In genomic region chr19:57803265-57803593, GRCh38 we compare ENCODE assay signal across 9 cellular contexts. TPM values are rescaled to one million over a fixed set of nuclear protein-coding genes. Genes with fewer than 3 reads are reported as not detected.
DNase-seq lines count a peak whose midpoint lies in the region; ATAC-seq, FAIRE-seq and TF ChIP-seq lines count a peak whose summit lies in the region.
"Had no signal": no experiment of that assay in that cellular context is flagged by ENCODE, and none has a peak within 500 bp of the region (broad histone marks: within the 10 kb centered on the region; RNA-seq: fewer than 3 reads in every experiment).

No MANE protein-coding gene starts in this region.

- H3K9me3 ChIP-seq in BLaER1 (no peaks in the 10 kb centered on the region), esophagus squamous epithelium (no peaks in the 10 kb centered on the region), neural progenitor cell (ENCODE audit: low read depth) (no peaks in the 10 kb centered on the region)

- ATAC-seq in esophagus mucosa: no peak

- H3K79me2 ChIP-seq in neural progenitor cell (ENCODE audit: low read depth): peaks cover 51% of the 10 kb centered on the region

- intact Hi-C loops in esophagus squamous epithelium (cut with DNase I): no loop called here

- H3K27ac Mint-ChIP-seq in neural progenitor cell: peak overlapping the region; percentile 93
- H3K27ac Mint-ChIP-seq: activated CD4-positive, alpha-beta memory T cell treated with anti-CD3 and anti-CD28 coated beads for 36 hours had no signal

- no peak for TF ChIP-seq POLR2A in esophagus squamous epithelium (IDR thresholded peaks at IDR 0.05)

- DNase-seq in RCC 7860 (ENCODE audit: low spot score) (no peak), esophagus squamous epithelium (lab: John Stamatoyannopoulos, UW) (no peak), neural progenitor cell (ENCODE audit: low spot score) (no peak), COR-L47 (lab: John Stamatoyannopoulos, UW) (no peak)
- DNase-seq in activated effector memory CD4-positive, alpha-beta T cell treated with anti-CD3 and anti-CD28 coated beads, Interleukin-2, amount 50 U/mL, for 16 hours: no peak
- DNase-seq in stimulated activated CD4-positive, alpha-beta T cell treated with anti-CD3 and anti-CD28 coated beads, Interleukin-2, amount 100 ng/mL, for 24 hours: no peak
- DNase-seq: activated CD4-positive, alpha-beta memory T cell treated with anti-CD3 and anti-CD28 coated beads for 36 hours had no signal

- peak overlapping the region; percentile 73 for H3K4me2 ChIP-seq in BLaER1
- peak overlapping the region; percentile 89 for H3K4me2 ChIP-seq in neural progenitor cell

- H3F3A ChIP-seq in neural progenitor cell (ENCODE audit: low read depth): peaks cover 58% of the 10 kb centered on the region

- H3K27ac ChIP-seq in BLaER1 (peak overlapping the region; percentile 62; the same call in 1 of the 2 replicates), esophagus squamous epithelium (peak overlapping the region in 3 of 4 donors; percentile 87 to 91 (median 89)), neural progenitor cell (peak overlapping the region; percentile 94)

- WGBS in esophagus squamous epithelium, 2 donors: 11 to 12% methylated on average over 6 of the region's 6 CpGs

- H4K20me1 ChIP-seq in BLaER1 (peaks cover 71% of the 10 kb centered on the region), neural progenitor cell (ENCODE audit: low read depth) (no peaks in the 10 kb centered on the region)

- peak overlapping the region; percentile 60 for H2AFZ ChIP-seq in neural progenitor cell (replicated peaks)

- H3K4me1 ChIP-seq in BLaER1 (peaks cover 15% of the 10 kb centered on the region), esophagus squamous epithelium (peaks cover 17 to 84% (median 46%) of the 10 kb centered on the region in 3 donors), neural progenitor cell (peaks cover 55% of the 10 kb centered on the region)

- H3K9me3 Mint-ChIP-seq in neural progenitor cell: peaks cover 4% of the 10 kb centered on the region
- H3K9me3 Mint-ChIP-seq: activated CD4-positive, alpha-beta memory T cell treated with anti-CD3 and anti-CD28 coated beads for 36 hours had no signal

- H3K27me3 ChIP-seq in BLaER1: no peaks in the 10 kb centered on the region
- H3K27me3 ChIP-seq in esophagus squamous epithelium: no peaks in the 10 kb centered on the region
- H3K27me3 ChIP-seq in neural progenitor cell: no peaks in the 10 kb centered on the region

- H3K27me3 Mint-ChIP-seq in neural progenitor cell (ENCODE audit: insufficient read depth, low read depth): peaks cover 12% of the 10 kb centered on the region
- H3K27me3 Mint-ChIP-seq: activated CD4-positive, alpha-beta memory T cell treated with anti-CD3 and anti-CD28 coated beads for 36 hours had no signal

- H3K9ac ChIP-seq in BLaER1 (peak overlapping the region; percentile 67), neural progenitor cell (peak overlapping the region; percentile 40)

- H3K4me3 ChIP-seq in BLaER1: peak overlapping the region; percentile 55
- H3K4me3 ChIP-seq in esophagus squamous epithelium: peak overlapping the region; percentile 33 to 67 (median 56)
- H3K4me3 ChIP-seq in neural progenitor cell: peak overlapping the region; percentile 56

- peak overlapping the region; percentile 88 for H3K4me3 Mint-ChIP-seq in neural progenitor cell

- FAIRE-seq in RCC 7860 (lab: Jason Lieb, UNC): peak; percentile 39

- TF ChIP-seq CTCF in esophagus squamous epithelium (IDR thresholded peaks at IDR 0.05): no peak
- TF ChIP-seq CTCF in neural progenitor cell (IDR thresholded peaks at IDR 0.05): no peak

- peaks cover 26% of the 10 kb centered on the region for H3K36me3 Mint-ChIP-seq in neural progenitor cell

- peaks cover 43% of the 10 kb centered on the region for H3K4me1 Mint-ChIP-seq in neural progenitor cell

- H3K36me3 ChIP-seq in BLaER1: peaks cover 54% of the 10 kb centered on the region
- peaks cover 0 to 23% (median 4%) of the 10 kb centered on the region in 3 donors for H3K36me3 ChIP-seq in esophagus squamous epithelium
- no peaks in the 10 kb centered on the region for H3K36me3 ChIP-seq in neural progenitor cell

RNA-seq across cellular contexts. Expression of gene ZNF552, which starts 11.5 kb away (rescaled TPM):
- total RNA-seq in esophagus squamous epithelium: 10 to 100 TPM in 2 of 4 donors, 1 to 10 TPM in 2; 5.2 to 15.3 (median 12.3) TPM
- 5.5 and 11.3 TPM in 2 replicates for total RNA-seq in neural progenitor cell (ENCODE audit: low replicate concordance)
- total RNA-seq in esophagus mucosa: 7.9 TPM

RNA-seq across cellular contexts. Expression of gene ZNF587B, which starts 26.9 kb away (rescaled TPM):
- total RNA-seq in esophagus squamous epithelium: 10 to 100 TPM in 2 of 4 donors, 1 to 10 TPM in 2; 5.3 to 25.0 (median 13.3) TPM
- total RNA-seq in neural progenitor cell (ENCODE audit: low replicate concordance): 16.4 and 24.7 TPM in 2 replicates
- 9.3 TPM for total RNA-seq in esophagus mucosa

RNA-seq across cellular contexts. Expression of gene ZNF586, which starts 33.8 kb away (rescaled TPM):
- total RNA-seq in esophagus squamous epithelium (10 to 100 TPM in 3 of 4 donors, 1 to 10 TPM in 1; 8.1 to 30.5 (median 22.0) TPM), neural progenitor cell (ENCODE audit: low replicate concordance) (19.8 and 21.6 TPM in 2 replicates), esophagus mucosa (9.4 TPM)

RNA-seq across cellular contexts. Expression of gene ZNF587, which starts 46.4 kb away (rescaled TPM):
- total RNA-seq in esophagus squamous epithelium (10 to 100 TPM; 13.2 to 27.5 (median 16.3) TPM), neural progenitor cell (ENCODE audit: low replicate concordance) (30.4 and 48.2 TPM in 2 replicates), esophagus mucosa (16.3 TPM)

RNA-seq across cellular contexts. Expression of gene ZNF776, which starts 56.6 kb away (rescaled TPM):
- total RNA-seq in esophagus squamous epithelium: 10 to 100 TPM in 1 of 4 donors, 1 to 10 TPM in 3; 7.9 to 11.6 (median 8.7) TPM
- total RNA-seq in neural progenitor cell (ENCODE audit: low replicate concordance): 33.9 and 48.3 TPM in 2 replicates
- 6.8 TPM for total RNA-seq in esophagus mucosa
